9 cellular contexts compared by ENCODE assay signal in genomic region chr15:75650908-75651809, GRCh38. TPM values are rescaled to one million over a fixed set of nuclear protein-coding genes. Genes with fewer than 3 reads are reported as not detected.
DNase-seq lines count a peak whose midpoint lies in the region; ATAC-seq, FAIRE-seq and TF ChIP-seq lines count a peak whose summit lies in the region.
"Had no signal": no experiment of that assay in that cellular context is flagged by ENCODE, and none has a peak within 500 bp of the region (broad histone marks: within the 10 kb centered on the region; RNA-seq: fewer than 3 reads in every experiment).

No MANE protein-coding gene starts in this region.

- intact Hi-C loops in K562 (cut with micrococcal nuclease): no loop called here
- intact Hi-C loops in testis (cut with DNase I; ENCODE audit: low total_unique reads): no loop called here

- POLR2A ChIA-PET in K562 (lab: Yijun Ruan, JAX): interaction anchor here (0.6 to 4.3 kb wide), 8 partner anchors 10 to 693 kb away, joined by 3 to 20 read pairs (median 4); partner anchors contain the start of genes IMP3 and SNUPN

- WGBS in K562 (ENCODE audit: insufficient coverage, low coverage, missing lambda C conversion rate): 2% methylated on average over 8 of the region's 9 CpGs
- 41% methylated on average over 6 to 9 of the region's 9 CpGs for WGBS in testis, 2 donors

- no peaks in the 10 kb centered on the region for H3K36me3 Mint-ChIP-seq in T-helper 1 cell treated with Interleukin-12 subunit alpha and Interleukin-12 subunit beta and Interleukin-4 antibody, amounts not matched to agents 30 μg/mL and 1 μg/mL, for 36 hours (ENCODE audit: low read depth)

- H3K9me3 ChIP-seq in K562 (replicated peaks; ENCODE audit: control insufficient read depth, insufficient read depth, low read depth, low read length) (no peaks in the 10 kb centered on the region), testis (no peaks in the 10 kb centered on the region), BE2C (no peaks in the 10 kb centered on the region)

- peak; percentile 97 for FAIRE-seq in K562 (lab: Jason Lieb, UNC)

- no peak overlapping the region for H3K4me3 Mint-ChIP-seq in T-helper 1 cell treated with Interleukin-12 subunit alpha and Interleukin-12 subunit beta and Interleukin-4 antibody, amounts not matched to agents 30 μg/mL and 1 μg/mL, for 36 hours
- H3K4me3 Mint-ChIP-seq: activated B cell treated with CpG ODN at 0.5 μM for 24 hours had no signal

- no peaks in the 10 kb centered on the region for H3K27me3 Mint-ChIP-seq in T-helper 1 cell treated with Interleukin-12 subunit alpha and Interleukin-12 subunit beta and Interleukin-4 antibody, amounts not matched to agents 30 μg/mL and 1 μg/mL, for 36 hours (ENCODE audit: low read depth)

- peak; percentile 81 for TF ChIP-seq EP300 in K562 (IDR thresholded peaks at IDR 0.05; ENCODE audit: low read length)

- TF ChIP-seq POLR2A in K562 (conservative IDR thresholded peaks at IDR 0.05) (no peak), testis (IDR thresholded peaks at IDR 0.05) (no peak)

- H3K36me3 ChIP-seq in K562 (ENCODE audit: control insufficient read depth, insufficient read depth, low read length) (peaks cover 20% of the 10 kb centered on the region; the same call in 2 of the 3 replicates), testis (ENCODE audit: low read depth, missing control alignments) (no peaks in the 10 kb centered on the region), BE2C (no peaks in the 10 kb centered on the region)

- peak overlapping the region; percentile 55; the same call in 1 of the 2 replicates for H2AFZ ChIP-seq in K562 (ENCODE audit: low read depth, low read length)

- 0 out of 2 replicates have a peak, but pooled peaks cover under 1% of the 10 kb centered on the region for H4K20me1 ChIP-seq in K562 (replicated peaks; ENCODE audit: control insufficient read depth, insufficient read depth, low read length)

- DNase-seq in T-helper 1 cell: no peak
- peak; percentile 79 to 89 (median 84) for DNase-seq in K562 (ENCODE audit: extremely low read depth in 1 of 4, low spot score in 3 of 4)
- DNase-seq in kidney tubule cell (ENCODE audit: low spot score): peak; percentile 54
- DNase-seq in testis: peak; percentile 51
- no peak for DNase-seq in NCI-H2171 treated with DMSO at 0.1 percent for 48 hours (lab: John Stamatoyannopoulos, UW)
- DNase-seq in BE2C: no peak
- DNase-seq: activated B cell treated with CpG ODN at 0.5 μM for 24 hours had no signal

- H3K4me3 ChIP-seq in K562: peak overlapping the region; percentile 30
- no peak overlapping the region for H3K4me3 ChIP-seq in testis
- H3K4me3 ChIP-seq in BE2C (ENCODE audit: low read depth, low read length): no peak overlapping the region

- H3K4me2 ChIP-seq in K562 (ENCODE audit: insufficient read depth, low read length): peak overlapping the region; percentile 96

- H3K4me1 ChIP-seq in K562 (replicated peaks in 1 of 2; ENCODE audit: control insufficient read depth in 2 of 2, insufficient read depth in 2 of 2, low read length in 2 of 2): peaks cover 49 to 68% of the 10 kb centered on the region in 2 experiments
- H3K4me1 ChIP-seq in testis: peaks cover 46% of the 10 kb centered on the region
- H3K4me1 ChIP-seq in BE2C: no peaks in the 10 kb centered on the region

- no TSS peak for BruUV-seq in K562 (replicated peaks; lab: Mats Ljungman, UMichigan)

- peak overlapping the region; percentile 60 to 97 for H3K9ac ChIP-seq in K562 (ENCODE audit: insufficient read depth in 1 of 2, low read depth in 2 of 2, low read length in 2 of 2)

- no peaks in the 10 kb centered on the region for H3K9me3 Mint-ChIP-seq in T-helper 1 cell treated with Interleukin-12 subunit alpha and Interleukin-12 subunit beta and Interleukin-4 antibody, amounts not matched to agents 30 μg/mL and 1 μg/mL, for 36 hours
- H3K9me3 Mint-ChIP-seq: activated B cell treated with CpG ODN at 0.5 μM for 24 hours had no signal

- TF ChIP-seq CTCF in K562 (IDR thresholded peaks at IDR 0.05 in 2 of 3, conservative IDR thresholded peaks at IDR 0.05 in 1 of 3; ENCODE audit: insufficient read depth in 2 of 3, low read depth in 1 of 3, low read length in 3 of 3): no peak
- no peak for TF ChIP-seq CTCF in testis (IDR thresholded peaks at IDR 0.05)
- no peak for TF ChIP-seq CTCF in BE2C (IDR thresholded peaks at IDR 0.05; ENCODE audit: low read depth, low read length)

- CTCF ChIA-PET in K562 (lab: Yijun Ruan, JAX; ENCODE audit: low intra/inter-chr PET ratio): no interaction called here

- H3K27me3 ChIP-seq in K562 (ENCODE audit: control insufficient read depth in 2 of 2, insufficient read depth in 2 of 2, low read length in 2 of 2): no peaks in the 10 kb centered on the region
- no peaks in the 10 kb centered on the region for H3K27me3 ChIP-seq in testis
- no peaks in the 10 kb centered on the region for H3K27me3 ChIP-seq in BE2C

- in situ Hi-C loops in K562 (cut with MboI): no loop called here

- 0 out of 4 replicates have a peak, but pooled peaks of 1 of the 2 experiments have one; percentile 14 for TF ChIP-seq RAD21 in K562 (CRISPR knock-in tag; conservative IDR thresholded peaks at IDR 0.05 in 1 of 2, IDR thresholded peaks at IDR 0.05 in 1 of 2)

- ATAC-seq in K562 (peak; percentile 70), HG03442 (IDR thresholded peaks at IDR 0.05; ENCODE audit: unreplicated experiment) (no peak)

- peaks cover 76% of the 10 kb centered on the region for H3K79me2 ChIP-seq in K562 (ENCODE audit: control insufficient read depth, insufficient read depth, low read length)

- peaks cover 24% of the 10 kb centered on the region for H3K4me1 Mint-ChIP-seq in T-helper 1 cell treated with Interleukin-12 subunit alpha and Interleukin-12 subunit beta and Interleukin-4 antibody, amounts not matched to agents 30 μg/mL and 1 μg/mL, for 36 hours (ENCODE audit: low read depth)

- no peaks in the 10 kb centered on the region for H3K9me1 ChIP-seq in K562 (ENCODE audit: control insufficient read depth, insufficient read depth, low read length)

- H3K27ac Mint-ChIP-seq in T-helper 1 cell treated with Interleukin-12 subunit alpha and Interleukin-12 subunit beta and Interleukin-4 antibody, amounts not matched to agents 30 μg/mL and 1 μg/mL, for 36 hours: peak overlapping the region; percentile 2
- H3K27ac Mint-ChIP-seq: activated B cell treated with CpG ODN at 0.5 μM for 24 hours had no signal

- H3K27ac ChIP-seq in K562 (ENCODE audit: extremely low read depth, low read depth, low read length) (peak overlapping the region; percentile 79), testis (no peak overlapping the region)

RNA-seq across cellular contexts. Expression of gene SNX33, which starts 3.4 kb away (rescaled TPM):
- total RNA-seq in K562 (2011; cell fraction: chromatin; rRNA removed; ENCODE audit: low replicate concordance): 12.7 and 30.2 TPM in 2 replicates
- 20.0 and 22.7 TPM in 2 replicates for total RNA-seq in K562 (2011; cell fraction: nucleolus; rRNA removed)
- total RNA-seq in K562 (2011; cell fraction: nucleoplasm; rRNA removed): 17.2 and 19.9 TPM in 2 replicates
- total RNA-seq in K562 (2014; rRNA removed) (10.0 and 13.0 TPM in 2 replicates), K562 (2014; rRNA removed; fragmentation: Illumina TruSeq; extraction: Trizol) (4.3 and 4.7 TPM in 2 replicates), K562 (2015; rRNA removed; fragmentation: Illumina TruSeq; extraction: Trizol) (8.3 and 8.8 TPM in 2 replicates), K562 (2021) (14.1 and 14.8 TPM in 2 replicates), testis (10 to 100 TPM in 1 of 2 donors, 1 to 10 TPM in 1; 8.3 to 11.5 TPM)
- polyA plus RNA-seq in K562 (2011; rRNA removed) (7.9 and 8.2 TPM in 2 replicates), K562 (2014; fragmentation: Illumina TruSeq; extraction: Trizol) (10.1 TPM in 2 replicates), K562 (2014; fragmentation: Nextera tagmentation; extraction: Ambion mirVana) (1 to 10 TPM; 1.4 to 1.8 TPM), K562 (2014; rRNA removed) (7.5 and 8.3 TPM in 2 replicates), testis (ENCODE audit: insufficient read depth, low read depth, low replicate concordance) (10.5 TPM)
- 9.2 and 11.6 TPM in 2 replicates for polyA plus RNA-seq in K562 (2011; cell fraction: cytosol; rRNA removed)
- polyA plus RNA-seq in K562 (2011; cell fraction: nucleus; rRNA removed): 16.8 and 25.3 TPM in 2 replicates
- polyA plus RNA-seq in K562 (2012): 11.0 and 16.8 TPM in 2 replicates
- polyA minus RNA-seq in K562 (2011; rRNA and poly(A)+ RNA removed): 10.9 and 12.8 TPM in 2 replicates
- 11.5 and 12.8 TPM in 2 replicates for polyA minus RNA-seq in K562 (2011; cell fraction: cytosol; rRNA and poly(A)+ RNA removed)
- 10.5 and 12.7 TPM in 2 replicates for polyA minus RNA-seq in K562 (2011; cell fraction: nucleus; rRNA and poly(A)+ RNA removed)
- polyA plus RNA-seq in BE2C (2012; ENCODE audit: insufficient read depth, insufficient read length, low read depth): 1.6 TPM

RNA-seq across cellular contexts. Expression of gene IMP3, which starts 11.1 kb away (rescaled TPM):
- 30.2 and 42.6 TPM in 2 replicates for total RNA-seq in K562 (2011; cell fraction: chromatin; rRNA removed; ENCODE audit: low replicate concordance)
- total RNA-seq in K562 (2011; cell fraction: nucleolus; rRNA removed): 67.6 and 76.2 TPM in 2 replicates
- 56.2 and 65.3 TPM in 2 replicates for total RNA-seq in K562 (2011; cell fraction: nucleoplasm; rRNA removed)
- 140 and 159 TPM in 2 replicates for total RNA-seq in K562 (2014; rRNA removed)
- 74.4 and 74.6 TPM in 2 replicates for total RNA-seq in K562 (2014; rRNA removed; fragmentation: Illumina TruSeq; extraction: Trizol)
- 87.6 and 93.6 TPM in 2 replicates for total RNA-seq in K562 (2015; rRNA removed; fragmentation: Illumina TruSeq; extraction: Trizol)
- total RNA-seq in K562 (2021): 113 and 124 TPM in 2 replicates
- 58.5 and 68.3 TPM in 2 replicates for polyA plus RNA-seq in K562 (2011; rRNA removed)
- 92.2 and 249 TPM in 2 replicates for polyA plus RNA-seq in K562 (2011; cell fraction: cytosol; rRNA removed)
- polyA plus RNA-seq in K562 (2011; cell fraction: nucleus; rRNA removed): 55.6 and 61.8 TPM in 2 replicates
- polyA plus RNA-seq in K562 (2012): 84.1 and 118 TPM in 2 replicates
- 44.5 and 47.1 TPM in 2 replicates for polyA plus RNA-seq in K562 (2014; fragmentation: Illumina TruSeq; extraction: Trizol)
- 10 to 100 TPM; 14.5 to 15.5 TPM for polyA plus RNA-seq in K562 (2014; fragmentation: Nextera tagmentation; extraction: Ambion mirVana)
- 160 and 161 TPM in 2 replicates for polyA plus RNA-seq in K562 (2014; rRNA removed)
- 15.4 and 19.4 TPM in 2 replicates for polyA minus RNA-seq in K562 (2011; rRNA and poly(A)+ RNA removed)
- polyA minus RNA-seq in K562 (2011; cell fraction: cytosol; rRNA and poly(A)+ RNA removed): 32.6 and 34.2 TPM in 2 replicates
- 26.5 and 42.5 TPM in 2 replicates for polyA minus RNA-seq in K562 (2011; cell fraction: nucleus; rRNA and poly(A)+ RNA removed)
- 100 to 1,000 TPM in 1 of 2 donors, 10 to 100 TPM in 1; 87.5 to 111 TPM for total RNA-seq in testis
- polyA plus RNA-seq in testis (ENCODE audit: insufficient read depth, low read depth, low replicate concordance): 32.6 TPM
- 427 TPM for polyA plus RNA-seq in BE2C (2012; ENCODE audit: insufficient read depth, insufficient read length, low read depth)

RNA-seq across cellular contexts. Expression of gene SNUPN, which starts 25.6 kb away (rescaled TPM):
- total RNA-seq in K562 (2011; cell fraction: chromatin; rRNA removed; ENCODE audit: low replicate concordance): 34.5 and 36.5 TPM in 2 replicates
- total RNA-seq in K562 (2011; cell fraction: nucleolus; rRNA removed): 19.9 and 23.8 TPM in 2 replicates
- total RNA-seq in K562 (2011; cell fraction: nucleoplasm; rRNA removed): 23.1 and 26.6 TPM in 2 replicates
- total RNA-seq in K562 (2014; rRNA removed): 32.2 and 33.0 TPM in 2 replicates
- total RNA-seq in K562 (2014; rRNA removed; fragmentation: Illumina TruSeq; extraction: Trizol): 39.5 and 41.6 TPM in 2 replicates
- 36.9 and 40.0 TPM in 2 replicates for total RNA-seq in K562 (2015; rRNA removed; fragmentation: Illumina TruSeq; extraction: Trizol)
- total RNA-seq in K562 (2021): 36.6 and 38.3 TPM in 2 replicates
- polyA plus RNA-seq in K562 (2011; rRNA removed): 29.7 and 38.4 TPM in 2 replicates
- polyA plus RNA-seq in K562 (2011; cell fraction: cytosol; rRNA removed): 17.4 and 23.6 TPM in 2 replicates
- polyA plus RNA-seq in K562 (2011; cell fraction: nucleus; rRNA removed): 17.4 and 19.5 TPM in 2 replicates
- 29.0 and 35.1 TPM in 2 replicates for polyA plus RNA-seq in K562 (2012)
- 40.9 and 45.0 TPM in 2 replicates for polyA plus RNA-seq in K562 (2014; fragmentation: Illumina TruSeq; extraction: Trizol)
- 10 to 100 TPM; 69.3 to 78.3 TPM for polyA plus RNA-seq in K562 (2014; fragmentation: Nextera tagmentation; extraction: Ambion mirVana)
- 38.0 and 42.5 TPM in 2 replicates for polyA plus RNA-seq in K562 (2014; rRNA removed)
- 35.1 and 36.0 TPM in 2 replicates for polyA minus RNA-seq in K562 (2011; rRNA and poly(A)+ RNA removed)
- polyA minus RNA-seq in K562 (2011; cell fraction: cytosol; rRNA and poly(A)+ RNA removed): 16.3 and 20.6 TPM in 2 replicates
- polyA minus RNA-seq in K562 (2011; cell fraction: nucleus; rRNA and poly(A)+ RNA removed): 10.6 and 18.4 TPM in 2 replicates
- total RNA-seq in testis: 10 to 100 TPM; 37.0 to 44.6 TPM
- 97.5 TPM for polyA plus RNA-seq in testis (ENCODE audit: insufficient read depth, low read depth, low replicate concordance)
- 15.7 TPM for polyA plus RNA-seq in BE2C (2012; ENCODE audit: insufficient read depth, insufficient read length, low read depth)

Comparison
In these comparisons a context has a peak if more than half of its experiments do, and no peak if none do; other contexts are left out.
1. DNase-seq: peak in K562 (4 of 4), kidney tubule cell (single experiment) and testis (single experiment); none in T-helper 1 cell (0 of 5), NCI-H2171 treated with DMSO at 0.1 percent for 48 hours (single experiment) and BE2C (single experiment).